20 cellular contexts compared by ENCODE assay signal in the genomic region with DNA sequence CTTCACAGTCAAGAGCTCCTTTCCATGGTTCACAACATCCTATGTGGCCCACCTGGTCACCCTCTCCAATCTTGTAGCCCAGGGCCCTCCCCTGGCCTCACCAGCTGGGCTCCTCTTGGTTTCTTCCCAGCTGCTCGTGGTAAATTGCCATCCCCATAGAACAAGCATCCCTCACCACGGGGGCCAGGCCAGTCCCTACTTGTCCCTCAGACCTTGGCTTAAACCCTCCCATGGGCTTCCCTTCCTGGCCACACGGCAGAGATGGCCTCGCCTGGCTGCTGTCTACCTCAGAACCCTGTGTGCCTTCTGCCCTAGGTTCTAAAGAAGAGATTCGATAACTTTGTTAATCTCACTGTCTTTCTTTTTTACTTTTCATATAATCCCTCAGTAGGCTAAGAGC.
DNase-seq lines count a peak whose midpoint lies in the region; ATAC-seq and TF ChIP-seq lines count a peak whose summit lies in the region.
"Had no signal": no experiment of that assay in that cellular context is flagged by ENCODE, and none has a peak within 500 bp of the region (broad histone marks: within the 10 kb centered on the region; RNA-seq: fewer than 3 reads in every experiment).

No MANE protein-coding gene starts in this region.

- no peak overlapping the region for H3K9ac ChIP-seq in endodermal cell (ENCODE audit: extremely low read depth, low read length, poor library complexity, severe bottlenecking)
- H3K9ac ChIP-seq: BLaER1 had no signal

- no peaks in the 10 kb centered on the region for H3K36me3 Mint-ChIP-seq in endodermal cell (ENCODE audit: low read depth)
- H3K36me3 Mint-ChIP-seq: CD4-positive, CD25-positive, alpha-beta regulatory T cell; CD8-positive, alpha-beta T cell had no signal

- no peak overlapping the region for H3K4me3 Mint-ChIP-seq in endodermal cell
- H3K4me3 Mint-ChIP-seq: B cell; CD4-positive, CD25-positive, alpha-beta regulatory T cell; CD8-positive, alpha-beta T cell had no signal

- peaks cover 2% of the 10 kb centered on the region for H3K27me3 Mint-ChIP-seq in endodermal cell (ENCODE audit: insufficient read depth)
- H3K27me3 Mint-ChIP-seq: B cell had no signal

- intact Hi-C loops in heart left ventricle (cut with DNase I): no loop called here

- 87 to 93% methylated on average over 3 to 5 of the region's 5 CpGs for WGBS in endodermal cell (ENCODE audit: insufficient coverage in 1 of 2, insufficient read length in 1 of 2), 2 experiments
- 63 to 83% (median 76%) methylated on average over 5 of the region's 5 CpGs for WGBS in heart left ventricle, 4 donors

- H3K4me3 ChIP-seq in endodermal cell (ENCODE audit: low read length) (no peak overlapping the region), heart left ventricle (no peak overlapping the region)
- H3K4me3 ChIP-seq: BLaER1 had no signal

- DNase-seq in NCI-H345 (lab: John Stamatoyannopoulos, UW) (peak; percentile 47), NCI-H345 treated with DMSO at 0.1 percent for 48 hours (lab: John Stamatoyannopoulos, UW; ENCODE audit: unreplicated experiment) (no peak), endodermal cell (peak; percentile 16), mesenteric fat pad (ENCODE audit: low spot score) (peak; percentile 76), SKM-1 treated with dmso at 0.1 percent for 144 hours (lab: John Stamatoyannopoulos, UW; ENCODE audit: unreplicated experiment) (no peak), heart left ventricle (no peak), NCI-H187 treated with DMSO at 0.1 percent for 48 hours (lab: John Stamatoyannopoulos, UW) (no peak), cerebellum (ENCODE audit: low spot score) (no peak)
- DNase-seq: Caco-2; CD4-positive, CD25-positive, alpha-beta regulatory T cell; CD8-positive, alpha-beta T cell; DMS153; DND-41; GOT3; H7 had no signal

- ATAC-seq in heart left ventricle: no peak
- ATAC-seq: CD8-positive, alpha-beta T cell; HCT116 had no signal

- no peaks in the 10 kb centered on the region for H3K9me3 Mint-ChIP-seq in endodermal cell
- H3K9me3 Mint-ChIP-seq: CD8-positive, alpha-beta T cell had no signal

- H3K27ac ChIP-seq in endodermal cell (ENCODE audit: low read depth, low read length) (no peak overlapping the region), heart left ventricle (no peak overlapping the region)
- H3K27ac ChIP-seq: 22Rv1, BLaER1, C4-2B had no signal

- no peaks in the 10 kb centered on the region for H3K4me1 Mint-ChIP-seq in endodermal cell
- H3K4me1 Mint-ChIP-seq: B cell; CD4-positive, CD25-positive, alpha-beta regulatory T cell had no signal

- no peaks in the 10 kb centered on the region for H3K27me3 ChIP-seq in endodermal cell (ENCODE audit: control insufficient read depth, insufficient read depth, low read length, poor library complexity, severe bottlenecking)
- peaks cover 0 to 37% (median 3%) of the 10 kb centered on the region in 9 donors for H3K27me3 ChIP-seq in heart left ventricle
- H3K27me3 ChIP-seq: BLaER1 had no signal

- H3K4me1 ChIP-seq in endodermal cell (ENCODE audit: control insufficient read depth, insufficient read depth, low read length): no peaks in the 10 kb centered on the region
- H3K4me1 ChIP-seq in heart left ventricle: no peaks in the 10 kb centered on the region
- H3K4me1 ChIP-seq: BLaER1, Caco-2 had no signal

- H3K36me3 ChIP-seq in endodermal cell (ENCODE audit: control insufficient read depth, insufficient read depth, low read length) (no peaks in the 10 kb centered on the region), heart left ventricle (no peaks in the 10 kb centered on the region)
- H3K36me3 ChIP-seq: BLaER1 had no signal

- TF ChIP-seq POLR2A in heart left ventricle (IDR thresholded peaks at IDR 0.05): no peak

- H3K9me3 ChIP-seq in endodermal cell (ENCODE audit: control insufficient read depth, low read length) (no peaks in the 10 kb centered on the region), heart left ventricle (no peaks in the 10 kb centered on the region)
- H3K9me3 ChIP-seq: BLaER1, Caco-2 had no signal

- no peak overlapping the region for H3K27ac Mint-ChIP-seq in endodermal cell
- H3K27ac Mint-ChIP-seq: B cell; CD4-positive, CD25-positive, alpha-beta regulatory T cell; CD8-positive, alpha-beta T cell had no signal

- TF ChIP-seq CTCF in endodermal cell (conservative IDR thresholded peaks at IDR 0.05) (no peak), heart left ventricle (IDR thresholded peaks at IDR 0.05) (no peak)

Comparison
In these comparisons a context has a peak if more than half of its experiments do, and no peak if none do; other contexts are left out.
1. DNase-seq: peak in NCI-H345 (single experiment), endodermal cell (single experiment) and mesenteric fat pad (single experiment); none in NCI-H345 treated with DMSO at 0.1 percent for 48 hours (single experiment), SKM-1 treated with dmso at 0.1 percent for 144 hours (single experiment), heart left ventricle (0 of 5), NCI-H187 treated with DMSO at 0.1 percent for 48 hours (single experiment) and cerebellum (single experiment).